1 cellular context compared by ENCODE assay signal in the genomic region with DNA sequence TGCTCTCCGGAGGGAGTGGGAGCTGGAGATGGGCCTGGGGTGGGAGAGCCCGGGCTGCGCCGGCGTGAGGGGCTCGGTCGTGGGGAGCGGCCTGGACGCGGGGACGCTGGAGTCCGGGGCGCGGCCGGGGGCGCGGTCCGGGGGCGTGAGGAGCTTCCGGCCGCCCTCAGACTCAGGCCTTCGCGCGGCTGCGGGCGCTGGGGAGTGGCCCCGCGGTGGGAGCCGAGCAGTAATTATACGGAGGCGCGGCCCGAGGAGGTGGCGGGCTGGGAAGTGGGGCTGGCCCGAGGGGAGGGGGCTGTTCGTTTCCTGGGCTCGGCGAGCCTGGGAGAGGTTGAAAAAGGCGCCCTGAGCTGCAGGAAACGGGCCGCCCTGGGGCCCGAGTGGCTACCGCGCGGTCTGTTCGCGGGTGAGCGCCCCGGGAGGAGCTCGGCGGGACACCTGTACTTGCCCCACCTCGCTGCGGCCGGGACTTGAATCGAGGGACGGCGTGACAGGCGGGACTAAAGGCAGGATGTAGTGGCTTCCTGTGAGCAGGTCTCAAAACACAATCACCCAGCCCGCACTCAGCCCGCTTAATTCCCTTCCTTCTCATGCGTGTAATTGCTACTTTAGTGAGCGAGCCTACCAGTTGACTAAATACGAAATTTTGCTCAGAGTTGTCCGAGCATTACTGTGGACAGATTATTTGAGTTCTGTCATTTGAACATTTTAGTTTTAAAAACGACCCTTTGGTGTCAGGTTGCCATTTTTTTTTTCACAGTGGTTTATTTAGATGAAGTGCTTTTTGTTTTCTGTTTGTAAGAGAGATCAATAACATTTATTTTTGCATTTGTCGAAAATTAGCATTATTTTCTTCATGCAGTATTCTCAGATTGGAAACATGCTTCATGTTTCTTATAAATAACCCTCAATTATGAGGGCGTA.
TF ChIP-seq lines count a peak whose summit lies in the region.

No MANE protein-coding gene starts in this region.

TF ChIP-seq in HEK293, 187 proteins besides CTCF, POLR2A, EP300 and RAD21 (continued from another document and continues in another):
- no peak for TF ChIP-seq ZNF777 (tag by site-specific recombination; IDR thresholded peaks at IDR 0.05; ENCODE audit: borderline replicate concordance)
- no peak for TF ChIP-seq ZNF112 (tag by site-specific recombination; IDR thresholded peaks at IDR 0.05)
- peak; percentile 92 for TF ChIP-seq ZBTB8A (tag by site-specific recombination; IDR thresholded peaks at IDR 0.05)
- TF ChIP-seq ZNF792 (tag by site-specific recombination; IDR thresholded peaks at IDR 0.05): no peak
- TF ChIP-seq ZNF341 (tag by site-specific recombination; IDR thresholded peaks at IDR 0.05; ENCODE audit: low read depth): peak; percentile 71
- TF ChIP-seq ZNF311 (tag by site-specific recombination; IDR thresholded peaks at IDR 0.05; ENCODE audit: borderline replicate concordance): no peak
- TF ChIP-seq, protein P1, sequence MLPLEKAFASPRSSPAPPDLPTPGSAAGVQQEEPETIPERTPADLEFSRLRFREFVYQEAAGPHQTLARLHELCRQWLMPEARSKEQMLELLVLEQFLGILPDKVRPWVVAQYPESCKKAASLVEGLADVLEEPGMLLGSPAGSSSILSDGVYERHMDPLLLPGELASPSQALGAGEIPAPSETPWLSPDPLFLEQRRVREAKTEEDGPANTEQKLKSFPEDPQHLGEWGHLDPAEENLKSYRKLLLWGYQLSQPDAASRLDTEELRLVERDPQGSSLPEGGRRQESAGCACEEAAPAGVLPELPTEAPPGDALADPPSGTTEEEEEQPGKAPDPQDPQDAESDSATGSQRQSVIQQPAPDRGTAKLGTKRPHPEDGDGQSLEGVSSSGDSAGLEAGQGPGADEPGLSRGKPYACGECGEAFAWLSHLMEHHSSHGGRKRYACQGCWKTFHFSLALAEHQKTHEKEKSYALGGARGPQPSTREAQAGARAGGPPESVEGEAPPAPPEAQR (tag by site-specific recombination; IDR thresholded peaks at IDR 0.05): no peak
- TF ChIP-seq ZBTB1 (tag by site-specific recombination; IDR thresholded peaks at IDR 0.05): no peak
- TF ChIP-seq OSR2 (tag by site-specific recombination; IDR thresholded peaks at IDR 0.05): peak; percentile 67
- TF ChIP-seq, protein P2, sequence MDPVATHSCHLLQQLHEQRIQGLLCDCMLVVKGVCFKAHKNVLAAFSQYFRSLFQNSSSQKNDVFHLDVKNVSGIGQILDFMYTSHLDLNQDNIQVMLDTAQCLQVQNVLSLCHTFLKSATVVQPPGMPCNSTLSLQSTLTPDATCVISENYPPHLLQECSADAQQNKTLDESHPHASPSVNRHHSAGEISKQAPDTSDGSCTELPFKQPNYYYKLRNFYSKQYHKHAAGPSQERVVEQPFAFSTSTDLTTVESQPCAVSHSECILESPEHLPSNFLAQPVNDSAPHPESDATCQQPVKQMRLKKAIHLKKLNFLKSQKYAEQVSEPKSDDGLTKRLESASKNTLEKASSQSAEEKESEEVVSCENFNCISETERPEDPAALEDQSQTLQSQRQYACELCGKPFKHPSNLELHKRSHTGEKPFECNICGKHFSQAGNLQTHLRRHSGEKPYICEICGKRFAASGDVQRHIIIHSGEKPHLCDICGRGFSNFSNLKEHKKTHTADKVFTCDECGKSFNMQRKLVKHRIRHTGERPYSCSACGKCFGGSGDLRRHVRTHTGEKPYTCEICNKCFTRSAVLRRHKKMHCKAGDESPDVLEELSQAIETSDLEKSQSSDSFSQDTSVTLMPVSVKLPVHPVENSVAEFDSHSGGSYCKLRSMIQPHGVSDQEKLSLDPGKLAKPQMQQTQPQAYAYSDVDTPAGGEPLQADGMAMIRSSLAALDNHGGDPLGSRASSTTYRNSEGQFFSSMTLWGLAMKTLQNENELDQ (tag by site-specific recombination; IDR thresholded peaks at IDR 0.05; ENCODE audit: low read depth): no peak
- no peak for TF ChIP-seq ZNF510 (tag by site-specific recombination; IDR thresholded peaks at IDR 0.05; ENCODE audit: insufficient replicate concordance)
- TF ChIP-seq, protein P3, sequence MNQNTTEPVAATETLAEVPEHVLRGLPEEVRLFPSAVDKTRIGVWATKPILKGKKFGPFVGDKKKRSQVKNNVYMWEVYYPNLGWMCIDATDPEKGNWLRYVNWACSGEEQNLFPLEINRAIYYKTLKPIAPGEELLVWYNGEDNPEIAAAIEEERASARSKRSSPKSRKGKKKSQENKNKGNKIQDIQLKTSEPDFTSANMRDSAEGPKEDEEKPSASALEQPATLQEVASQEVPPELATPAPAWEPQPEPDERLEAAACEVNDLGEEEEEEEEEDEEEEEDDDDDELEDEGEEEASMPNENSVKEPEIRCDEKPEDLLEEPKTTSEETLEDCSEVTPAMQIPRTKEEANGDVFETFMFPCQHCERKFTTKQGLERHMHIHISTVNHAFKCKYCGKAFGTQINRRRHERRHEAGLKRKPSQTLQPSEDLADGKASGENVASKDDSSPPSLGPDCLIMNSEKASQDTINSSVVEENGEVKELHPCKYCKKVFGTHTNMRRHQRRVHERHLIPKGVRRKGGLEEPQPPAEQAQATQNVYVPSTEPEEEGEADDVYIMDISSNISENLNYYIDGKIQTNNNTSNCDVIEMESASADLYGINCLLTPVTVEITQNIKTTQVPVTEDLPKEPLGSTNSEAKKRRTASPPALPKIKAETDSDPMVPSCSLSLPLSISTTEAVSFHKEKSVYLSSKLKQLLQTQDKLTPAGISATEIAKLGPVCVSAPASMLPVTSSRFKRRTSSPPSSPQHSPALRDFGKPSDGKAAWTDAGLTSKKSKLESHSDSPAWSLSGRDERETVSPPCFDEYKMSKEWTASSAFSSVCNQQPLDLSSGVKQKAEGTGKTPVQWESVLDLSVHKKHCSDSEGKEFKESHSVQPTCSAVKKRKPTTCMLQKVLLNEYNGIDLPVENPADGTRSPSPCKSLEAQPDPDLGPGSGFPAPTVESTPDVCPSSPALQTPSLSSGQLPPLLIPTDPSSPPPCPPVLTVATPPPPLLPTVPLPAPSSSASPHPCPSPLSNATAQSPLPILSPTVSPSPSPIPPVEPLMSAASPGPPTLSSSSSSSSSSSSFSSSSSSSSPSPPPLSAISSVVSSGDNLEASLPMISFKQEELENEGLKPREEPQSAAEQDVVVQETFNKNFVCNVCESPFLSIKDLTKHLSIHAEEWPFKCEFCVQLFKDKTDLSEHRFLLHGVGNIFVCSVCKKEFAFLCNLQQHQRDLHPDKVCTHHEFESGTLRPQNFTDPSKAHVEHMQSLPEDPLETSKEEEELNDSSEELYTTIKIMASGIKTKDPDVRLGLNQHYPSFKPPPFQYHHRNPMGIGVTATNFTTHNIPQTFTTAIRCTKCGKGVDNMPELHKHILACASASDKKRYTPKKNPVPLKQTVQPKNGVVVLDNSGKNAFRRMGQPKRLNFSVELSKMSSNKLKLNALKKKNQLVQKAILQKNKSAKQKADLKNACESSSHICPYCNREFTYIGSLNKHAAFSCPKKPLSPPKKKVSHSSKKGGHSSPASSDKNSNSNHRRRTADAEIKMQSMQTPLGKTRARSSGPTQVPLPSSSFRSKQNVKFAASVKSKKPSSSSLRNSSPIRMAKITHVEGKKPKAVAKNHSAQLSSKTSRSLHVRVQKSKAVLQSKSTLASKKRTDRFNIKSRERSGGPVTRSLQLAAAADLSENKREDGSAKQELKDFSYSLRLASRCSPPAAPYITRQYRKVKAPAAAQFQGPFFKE (tag by site-specific recombination; IDR thresholded peaks at IDR 0.05; ENCODE audit: borderline replicate concordance): no peak
- TF ChIP-seq PRDM1 (tag by site-specific recombination; IDR thresholded peaks at IDR 0.05): no peak
- no peak for TF ChIP-seq ZNF473 (tag by site-specific recombination; IDR thresholded peaks at IDR 0.05)
- TF ChIP-seq BCL11B (tag by site-specific recombination; IDR thresholded peaks at IDR 0.05; ENCODE audit: low read depth): no peak
- TF ChIP-seq ZNF366 (tag by site-specific recombination; conservative IDR thresholded peaks at IDR 0.05): peak; percentile 29; the same call in 1 of the 2 replicates
- peak; percentile 39; the same call in 1 of the 2 replicates for TF ChIP-seq SCRT2 (tag by site-specific recombination; IDR thresholded peaks at IDR 0.05)
- TF ChIP-seq, protein P4, sequence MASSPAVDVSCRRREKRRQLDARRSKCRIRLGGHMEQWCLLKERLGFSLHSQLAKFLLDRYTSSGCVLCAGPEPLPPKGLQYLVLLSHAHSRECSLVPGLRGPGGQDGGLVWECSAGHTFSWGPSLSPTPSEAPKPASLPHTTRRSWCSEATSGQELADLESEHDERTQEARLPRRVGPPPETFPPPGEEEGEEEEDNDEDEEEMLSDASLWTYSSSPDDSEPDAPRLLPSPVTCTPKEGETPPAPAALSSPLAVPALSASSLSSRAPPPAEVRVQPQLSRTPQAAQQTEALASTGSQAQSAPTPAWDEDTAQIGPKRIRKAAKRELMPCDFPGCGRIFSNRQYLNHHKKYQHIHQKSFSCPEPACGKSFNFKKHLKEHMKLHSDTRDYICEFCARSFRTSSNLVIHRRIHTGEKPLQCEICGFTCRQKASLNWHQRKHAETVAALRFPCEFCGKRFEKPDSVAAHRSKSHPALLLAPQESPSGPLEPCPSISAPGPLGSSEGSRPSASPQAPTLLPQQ (tag by site-specific recombination; IDR thresholded peaks at IDR 0.05): 0 out of 2 replicates have a peak, but pooled peaks have one; percentile 53
- no peak for TF ChIP-seq ZNF610 (tag by site-specific recombination; IDR thresholded peaks at IDR 0.05; ENCODE audit: borderline replicate concordance)
- TF ChIP-seq ZNF521 (tag by site-specific recombination; IDR thresholded peaks at IDR 0.05): no peak
- TF ChIP-seq MEIS1 (CRISPR knock-in tag; IDR thresholded peaks at IDR 0.05; ENCODE audit: borderline replicate concordance): no peak
- TF ChIP-seq HOXA7 (CRISPR knock-in tag; IDR thresholded peaks at IDR 0.05; ENCODE audit: borderline replicate concordance): no peak
- TF ChIP-seq ZNF785 (tag by site-specific recombination; IDR thresholded peaks at IDR 0.05): no peak
- TF ChIP-seq ZNF664 (tag by site-specific recombination; IDR thresholded peaks at IDR 0.05): no peak
- no peak for TF ChIP-seq ZNF157 (tag by site-specific recombination; IDR thresholded peaks at IDR 0.05)
- no peak for TF ChIP-seq ZNF654 (tag by site-specific recombination; IDR thresholded peaks at IDR 0.05; ENCODE audit: low read depth)
- TF ChIP-seq, protein P5, sequence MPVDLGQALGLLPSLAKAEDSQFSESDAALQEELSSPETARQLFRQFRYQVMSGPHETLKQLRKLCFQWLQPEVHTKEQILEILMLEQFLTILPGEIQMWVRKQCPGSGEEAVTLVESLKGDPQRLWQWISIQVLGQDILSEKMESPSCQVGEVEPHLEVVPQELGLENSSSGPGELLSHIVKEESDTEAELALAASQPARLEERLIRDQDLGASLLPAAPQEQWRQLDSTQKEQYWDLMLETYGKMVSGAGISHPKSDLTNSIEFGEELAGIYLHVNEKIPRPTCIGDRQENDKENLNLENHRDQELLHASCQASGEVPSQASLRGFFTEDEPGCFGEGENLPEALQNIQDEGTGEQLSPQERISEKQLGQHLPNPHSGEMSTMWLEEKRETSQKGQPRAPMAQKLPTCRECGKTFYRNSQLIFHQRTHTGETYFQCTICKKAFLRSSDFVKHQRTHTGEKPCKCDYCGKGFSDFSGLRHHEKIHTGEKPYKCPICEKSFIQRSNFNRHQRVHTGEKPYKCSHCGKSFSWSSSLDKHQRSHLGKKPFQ (tag by site-specific recombination; IDR thresholded peaks at IDR 0.05): no peak
- no peak for TF ChIP-seq ZNF658 (tag by site-specific recombination; IDR thresholded peaks at IDR 0.05)
- no peak for TF ChIP-seq ZNF530 (tag by site-specific recombination; IDR thresholded peaks at IDR 0.05; ENCODE audit: low read depth)
- TF ChIP-seq KLF9 (tag by site-specific recombination; IDR thresholded peaks at IDR 0.05; ENCODE audit: low read depth): peak; percentile 91
- no peak for TF ChIP-seq ZBTB21 (tag by site-specific recombination; IDR thresholded peaks at IDR 0.05)
- no peak for TF ChIP-seq ZNF274 (IDR thresholded peaks at IDR 0.05; ENCODE audit: low read length)
- TF ChIP-seq ZNF274 (tag by site-specific recombination; IDR thresholded peaks at IDR 0.05; ENCODE audit: borderline replicate concordance): no peak
- 0 out of 2 replicates have a peak, but pooled peaks have one; percentile 20 for TF ChIP-seq ZNF843 (tag by site-specific recombination; IDR thresholded peaks at IDR 0.05)
- TF ChIP-seq ZNF211 (tag by site-specific recombination; IDR thresholded peaks at IDR 0.05; ENCODE audit: low read depth): no peak
- TF ChIP-seq ZSCAN16 (tag by site-specific recombination; IDR thresholded peaks at IDR 0.05): no peak
- no peak for TF ChIP-seq ZNF221 (tag by site-specific recombination; IDR thresholded peaks at IDR 0.05; ENCODE audit: borderline replicate concordance)
- no peak for TF ChIP-seq MZF1 (tag by site-specific recombination; IDR thresholded peaks at IDR 0.05; ENCODE audit: borderline replicate concordance)
- TF ChIP-seq EGR2 (tag by site-specific recombination; IDR thresholded peaks at IDR 0.05; ENCODE audit: low read depth): peak; percentile 36
- TF ChIP-seq ZNF292 (tag by site-specific recombination; IDR thresholded peaks at IDR 0.05; ENCODE audit: borderline replicate concordance, low read depth): no peak
- no peak for TF ChIP-seq ZNF514 (tag by site-specific recombination; IDR thresholded peaks at IDR 0.05)
- TF ChIP-seq, protein P6, sequence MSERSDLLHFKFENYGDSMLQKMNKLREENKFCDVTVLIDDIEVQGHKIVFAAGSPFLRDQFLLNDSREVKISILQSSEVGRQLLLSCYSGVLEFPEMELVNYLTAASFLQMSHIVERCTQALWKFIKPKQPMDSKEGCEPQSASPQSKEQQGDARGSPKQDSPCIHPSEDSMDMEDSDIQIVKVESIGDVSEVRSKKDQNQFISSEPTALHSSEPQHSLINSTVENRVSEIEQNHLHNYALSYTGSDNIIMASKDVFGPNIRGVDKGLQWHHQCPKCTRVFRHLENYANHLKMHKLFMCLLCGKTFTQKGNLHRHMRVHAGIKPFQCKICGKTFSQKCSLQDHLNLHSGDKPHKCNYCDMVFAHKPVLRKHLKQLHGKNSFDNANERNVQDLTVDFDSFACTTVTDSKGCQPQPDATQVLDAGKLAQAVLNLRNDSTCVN (tag by site-specific recombination; optimal IDR thresholded peaks at IDR 0.05): peak; percentile 91
- TF ChIP-seq HOXC10 (CRISPR knock-in tag; IDR thresholded peaks at IDR 0.05): 0 out of 2 replicates have a peak, but pooled peaks have one; percentile 48
- TF ChIP-seq ZNF239 (tag by site-specific recombination; IDR thresholded peaks at IDR 0.05): no peak
- TF ChIP-seq, protein P7, sequence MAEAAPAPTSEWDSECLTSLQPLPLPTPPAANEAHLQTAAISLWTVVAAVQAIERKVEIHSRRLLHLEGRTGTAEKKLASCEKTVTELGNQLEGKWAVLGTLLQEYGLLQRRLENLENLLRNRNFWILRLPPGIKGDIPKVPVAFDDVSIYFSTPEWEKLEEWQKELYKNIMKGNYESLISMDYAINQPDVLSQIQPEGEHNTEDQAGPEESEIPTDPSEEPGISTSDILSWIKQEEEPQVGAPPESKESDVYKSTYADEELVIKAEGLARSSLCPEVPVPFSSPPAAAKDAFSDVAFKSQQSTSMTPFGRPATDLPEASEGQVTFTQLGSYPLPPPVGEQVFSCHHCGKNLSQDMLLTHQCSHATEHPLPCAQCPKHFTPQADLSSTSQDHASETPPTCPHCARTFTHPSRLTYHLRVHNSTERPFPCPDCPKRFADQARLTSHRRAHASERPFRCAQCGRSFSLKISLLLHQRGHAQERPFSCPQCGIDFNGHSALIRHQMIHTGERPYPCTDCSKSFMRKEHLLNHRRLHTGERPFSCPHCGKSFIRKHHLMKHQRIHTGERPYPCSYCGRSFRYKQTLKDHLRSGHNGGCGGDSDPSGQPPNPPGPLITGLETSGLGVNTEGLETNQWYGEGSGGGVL (tag by site-specific recombination; IDR thresholded peaks at IDR 0.05): peak; percentile 84; the same call in 1 of the 2 replicates
- no peak for TF ChIP-seq HOXD13 (CRISPR knock-in tag; IDR thresholded peaks at IDR 0.05; ENCODE audit: borderline replicate concordance)
- no peak for TF ChIP-seq ZNF544 (tag by site-specific recombination; IDR thresholded peaks at IDR 0.05)
- no peak for TF ChIP-seq ZNF169 (tag by site-specific recombination; IDR thresholded peaks at IDR 0.05)
